ENCODE assay signal across 8 cellular contexts in the genomic region with DNA sequence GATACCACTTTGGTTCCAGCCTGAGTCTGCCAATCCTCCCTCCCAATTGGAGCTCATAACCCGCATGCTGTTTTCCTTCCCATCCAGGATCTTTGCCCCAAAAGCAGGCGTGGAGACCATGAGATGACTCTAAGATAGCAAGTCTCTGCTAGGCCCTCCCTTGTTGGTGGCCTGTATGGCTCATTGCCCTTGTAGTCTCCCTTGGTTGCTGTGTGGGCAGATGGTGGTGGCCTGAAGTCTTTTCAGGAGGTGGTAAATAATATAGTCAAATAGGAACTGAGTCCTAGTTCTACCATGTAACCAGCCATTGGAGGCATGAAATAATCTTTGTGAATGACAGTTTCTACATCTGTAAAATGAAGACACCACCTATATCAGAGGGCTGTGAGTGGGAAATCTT. TPM values are rescaled to one million over a fixed set of nuclear protein-coding genes. Genes with fewer than 3 reads are reported as not detected.
DNase-seq lines count a peak whose midpoint lies in the region; ATAC-seq and TF ChIP-seq lines count a peak whose summit lies in the region.

No MANE protein-coding gene starts in this region.

- DNase-seq in PC-9 (no peak), epithelial cell of esophagus (ENCODE audit: low read depth) (no peak), retinal pigment epithelial cell (ENCODE audit: low read depth) (no peak), HK-2 (ENCODE audit: unreplicated experiment) (no peak), activated gamma-delta T cell (lab: John Stamatoyannopoulos, UW) (no peak)

- H4K20me1 ChIP-seq in PC-9 (ENCODE audit: insufficient read depth), result no peaks in the 10 kb centered on the region

- CTCF ChIA-PET in PC-9 (lab: Charles Lee), result no interaction called here

- H3K79me2 ChIP-seq in PC-9 (ENCODE audit: low read depth), result peaks cover 19% of the 10 kb centered on the region

- POLR2A ChIA-PET in PC-9 (lab: Charles Lee; ENCODE audit: unreplicated experiment), result interaction anchor here (0.6 kb wide), 1 partner anchor 47 kb away, joined by 4 read pairs; no protein-coding TSS in a partner anchor

- peak overlapping the region; percentile 95 for H3K4me2 ChIP-seq in PC-9

- no peaks in the 10 kb centered on the region for H3K9me2 ChIP-seq in PC-9 (ENCODE audit: insufficient read depth)

- H2AFZ ChIP-seq in PC-9, result no peak overlapping the region

- no peak overlapping the region for H3K27ac ChIP-seq in PC-9

- ATAC-seq in HG02763 (IDR thresholded peaks at IDR 0.05; ENCODE audit: unreplicated experiment) (no peak), GM19463 (IDR thresholded peaks at IDR 0.05; ENCODE audit: unreplicated experiment) (no peak)

- H3K27me3 ChIP-seq in PC-9 (ENCODE audit: insufficient read depth, low read depth), result no peaks in the 10 kb centered on the region

- BruUV-seq in PC-9 (replicated peaks; lab: Mats Ljungman, UMichigan), result TSS peak; percentile 70

- intact Hi-C loops in PC-9 (cut with micrococcal nuclease; ENCODE audit: unreplicated experiment), result no loop called here

- H3K9me3 ChIP-seq in PC-9 (ENCODE audit: insufficient read depth, low read depth), result no peaks in the 10 kb centered on the region

- H3K36me3 ChIP-seq in PC-9 (ENCODE audit: low read depth), result no peaks in the 10 kb centered on the region

- H3K4me3 ChIP-seq in GM08714 (ENCODE audit: low read length) (peak overlapping the region; percentile 4; the same call in 1 of the 2 replicates), PC-9 (peak overlapping the region; percentile 67; the same call in 1 of the 2 replicates), epithelial cell of esophagus (ENCODE audit: low read length) (peak overlapping the region; percentile 53), retinal pigment epithelial cell (ENCODE audit: low read length) (peak overlapping the region; percentile 60)

- peaks cover 6% of the 10 kb centered on the region for H3K4me1 ChIP-seq in PC-9 (replicated peaks; ENCODE audit: insufficient read depth)

- TF ChIP-seq CTCF in PC-9 (conservative IDR thresholded peaks at IDR 0.05), result no peak
- no peak for TF ChIP-seq CTCF in epithelial cell of esophagus (IDR thresholded peaks at IDR 0.05; ENCODE audit: insufficient read depth, low read depth, low read length, missing control alignments)
- no peak for TF ChIP-seq CTCF in retinal pigment epithelial cell (conservative IDR thresholded peaks at IDR 0.05; ENCODE audit: low read depth, low read length)

- no peaks in the 10 kb centered on the region for H3F3A ChIP-seq in PC-9 (ENCODE audit: insufficient read depth, low read depth)

RNA-seq across cellular contexts. Expression of a gene that starts 1.2 kb away (rescaled TPM):
- total RNA-seq in PC-9 (2021), result 112 and 119 TPM in 2 replicates

RNA-seq across cellular contexts. Expression of a gene that starts 7.2 kb away (rescaled TPM):
- 116 and 123 TPM in 2 replicates for total RNA-seq in PC-9 (2021)

RNA-seq across cellular contexts. Expression of a gene that starts 14.2 kb away (rescaled TPM):
- total RNA-seq in PC-9 (2021), result 82.1 and 89.4 TPM in 2 replicates

RNA-seq across cellular contexts. Expression of a gene that starts 18.4 kb away (rescaled TPM):
- 95.8 and 134 TPM in 2 replicates for total RNA-seq in PC-9 (2021)

RNA-seq across cellular contexts. Expression of a gene that starts 20.7 kb away (rescaled TPM):
- 25.9 and 28.3 TPM in 2 replicates for total RNA-seq in PC-9 (2021)

Comparison
In these comparisons a context has a peak if more than half of its experiments do, and no peak if none do; other contexts are left out.
1. H3K4me3 ChIP-seq: peak in every context shown above with its lines; median percentile 67 in PC-9; 60 in retinal pigment epithelial cell; 53 in epithelial cell of esophagus; 4 in GM08714.